Comparison of ENCODE assay signal across 14 cellular contexts in the genomic region with DNA sequence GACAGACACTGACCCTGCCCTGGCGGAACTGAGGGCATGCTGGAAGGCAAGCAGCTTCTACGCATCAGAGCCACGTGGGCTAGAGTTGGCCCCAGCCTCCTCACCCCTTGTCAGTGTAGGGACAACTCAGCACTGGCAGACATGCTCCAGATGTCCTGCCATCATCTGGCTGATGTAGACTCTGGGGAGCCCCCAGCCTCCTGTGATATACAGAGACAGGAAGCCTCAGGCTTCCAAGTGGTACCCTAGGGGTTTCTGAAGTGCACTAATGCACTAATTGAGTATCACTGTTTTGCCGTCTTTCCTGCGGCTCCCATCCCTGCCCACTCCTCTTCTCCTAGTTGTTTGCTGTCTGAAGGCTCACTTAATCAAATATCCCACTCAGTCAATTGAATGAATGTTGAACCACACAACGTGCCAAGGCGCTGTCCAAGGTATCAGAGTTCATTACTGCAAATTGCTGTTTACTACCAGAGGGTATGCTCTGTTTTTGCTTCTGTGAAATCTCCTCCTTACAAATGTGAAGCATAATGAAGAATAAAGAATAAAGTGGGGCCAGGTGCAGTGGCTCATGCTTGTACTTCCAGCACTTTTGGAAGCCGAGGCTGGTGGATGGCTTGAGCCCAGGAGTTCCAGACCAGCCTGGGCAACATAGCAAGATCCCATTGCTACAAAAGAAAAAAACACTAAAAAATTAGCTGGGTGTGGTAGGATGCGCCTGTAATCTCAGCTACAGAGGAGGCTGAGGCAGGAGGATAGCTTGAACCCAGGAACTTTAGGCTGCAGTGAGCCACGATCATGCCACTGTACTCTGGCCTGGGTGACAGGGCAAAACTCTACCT.
DNase-seq lines count a peak whose midpoint lies in the region; ATAC-seq, FAIRE-seq and TF ChIP-seq lines count a peak whose summit lies in the region.
"Had no signal": no experiment of that assay in that cellular context is flagged by ENCODE, and none has a peak within 500 bp of the region (broad histone marks: within the 10 kb centered on the region; RNA-seq: fewer than 3 reads in every experiment).

No MANE protein-coding gene starts in this region.

- no peaks in the 10 kb centered on the region for H3K9me1 ChIP-seq in IMR-90 (ENCODE audit: insufficient read depth, low read length)

- no peak overlapping the region for H4K91ac ChIP-seq in IMR-90 (ENCODE audit: insufficient read depth, low read depth, low read length)

- ATAC-seq in IMR-90 (ENCODE audit: low read depth) (no peak), SK-N-SH treated with all-trans-retinoic acid at 6 μM for 48 hours (peak; percentile 62), pancreas (no peak)
- ATAC-seq: left lobe of liver had no signal

- no peak overlapping the region for H3K23ac ChIP-seq in IMR-90 (ENCODE audit: low read depth, low read length)

- no peak overlapping the region for H2AK9ac ChIP-seq in IMR-90 (replicated peaks; ENCODE audit: low read depth, low read length, poor library complexity)

- H3K18ac ChIP-seq in IMR-90 (ENCODE audit: low read depth, low read length) = no peak overlapping the region

- POLR2A ChIA-PET in A673 (lab: Charles Lee; ENCODE audit: low non-redundant PET) = no interaction called here
- POLR2A ChIA-PET in IMR-90 (lab: Charles Lee; ENCODE audit: unreplicated experiment) = no interaction called here

- H4K20me1 ChIP-seq in IMR-90 (ENCODE audit: insufficient read depth, low read length) = no peaks in the 10 kb centered on the region

- no peak overlapping the region for H2BK120ac ChIP-seq in IMR-90 (ENCODE audit: low read depth, low read length)

- no peak overlapping the region for H4K8ac ChIP-seq in IMR-90 (ENCODE audit: low read depth in 2 of 2, low read length in 2 of 2)

- intact Hi-C loops in A673 (cut with micrococcal nuclease; ENCODE audit: unreplicated experiment) = no loop called here
- intact Hi-C loops in IMR-90 (cut with micrococcal nuclease) = no loop called here
- intact Hi-C loops in ovary (cut with DNase I) = no loop called here
- intact Hi-C loops in pancreas (cut with DNase I) = no loop called here

- H3K9ac ChIP-seq in IMR-90 (ENCODE audit: low read depth, low read length) = no peak overlapping the region

- H2BK15ac ChIP-seq in IMR-90 (ENCODE audit: low read depth, low read length) = no peak overlapping the region

- no peak overlapping the region for H3K4me3 ChIP-seq in A673 (ENCODE audit: low read depth, low read length, poor library complexity, severe bottlenecking)
- no peak overlapping the region for H3K4me3 ChIP-seq in IMR-90 (ENCODE audit: insufficient read depth, low read depth, low read length)
- H3K4me3 ChIP-seq in ovary = no peak overlapping the region
- H3K4me3 ChIP-seq in pancreas = no peak overlapping the region
- H3K4me3 ChIP-seq: spleen had no signal

- H2AFZ ChIP-seq in IMR-90 (replicated peaks; ENCODE audit: low read length, poor library complexity) = no peak overlapping the region

- H2BK20ac ChIP-seq in IMR-90 (ENCODE audit: low read depth, low read length) = no peak overlapping the region

- TF ChIP-seq EP300 in ovary (IDR thresholded peaks at IDR 0.05) = no peak

- H3K27me3 ChIP-seq in A673 (replicated peaks; ENCODE audit: insufficient read depth, low read depth, low read length, poor library complexity) = no peaks in the 10 kb centered on the region
- H3K27me3 ChIP-seq in IMR-90 (ENCODE audit: control insufficient read depth, insufficient read depth, low read length) = peaks cover 3% of the 10 kb centered on the region
- H3K27me3 ChIP-seq in ovary = no peaks in the 10 kb centered on the region
- H3K27me3 ChIP-seq in pancreas = peaks cover 0 to 3% (median 0%) of the 10 kb centered on the region in 4 donors

- no peak overlapping the region for H3K14ac ChIP-seq in IMR-90 (replicated peaks; ENCODE audit: low read depth, low read length)

- no peak overlapping the region for H3K4ac ChIP-seq in IMR-90 (ENCODE audit: low read depth, low read length)

- DNase-seq in A673 (ENCODE audit: low spot score) = peak; percentile 66
- peak; percentile 24 for DNase-seq in IMR-90
- peak; percentile 52 for DNase-seq in fibroblast of peridontal ligament (ENCODE audit: extremely low read depth)
- DNase-seq in ovary = no peak
- DNase-seq in C1 segment of cervical spinal cord (lab: John Stamatoyannopoulos, UW) = no peak
- no peak for DNase-seq in pancreas
- no peak for DNase-seq in SW480 (ENCODE audit: low spot score)
- DNase-seq: activated gamma-delta T cell, MV-4-11, spleen, T-helper 1 cell had no signal

- H3K79me1 ChIP-seq in IMR-90 (ENCODE audit: low read depth in 1 of 2, low read length in 2 of 2) = no peaks in the 10 kb centered on the region

- H3K9me3 ChIP-seq in A673 (ENCODE audit: low read depth, low read length, poor library complexity, severe bottlenecking) (no peaks in the 10 kb centered on the region), IMR-90 (ENCODE audit: control insufficient read depth, insufficient read depth, low read length) (no peaks in the 10 kb centered on the region), ovary (no peaks in the 10 kb centered on the region), pancreas (no peaks in the 10 kb centered on the region)
- H3K9me3 ChIP-seq: spleen had no signal

- WGBS in IMR-90 (ENCODE audit: extremely low coverage in 2 of 2, insufficient read length in 1 of 2), 2 experiments = 38% methylated on average over 5 of the region's 10 CpGs; no CpG with 5 or more reads in 1 of the 2 experiments
- 63 to 75% (median 65%) methylated on average over 10 of the region's 10 CpGs for WGBS in ovary, 3 donors
- WGBS in pancreas, 2 donors = 65 to 70% methylated on average over 10 of the region's 10 CpGs

- no peak for TF ChIP-seq CTCF in A673 (conservative IDR thresholded peaks at IDR 0.05; ENCODE audit: low read depth, low read length)
- TF ChIP-seq CTCF in IMR-90 (conservative IDR thresholded peaks at IDR 0.05; ENCODE audit: low read depth, low read length) = no peak
- TF ChIP-seq CTCF in ovary (IDR thresholded peaks at IDR 0.05) = no peak
- no peak for TF ChIP-seq CTCF in pancreas (IDR thresholded peaks at IDR 0.05)

- H3K27ac ChIP-seq in A673 (ENCODE audit: low read depth, low read length, poor library complexity, severe bottlenecking) (no peak overlapping the region), IMR-90 (ENCODE audit: insufficient read depth, low read length) (no peak overlapping the region), ovary (no peak overlapping the region), pancreas (no peak overlapping the region)
- H3K27ac ChIP-seq: spleen had no signal

- TF ChIP-seq POLR2A in IMR-90 (IDR thresholded peaks at IDR 0.05; ENCODE audit: low read depth, low read length) = no peak
- no peak for TF ChIP-seq POLR2A in ovary (IDR thresholded peaks at IDR 0.05)

- H3K36me3 ChIP-seq in A673 (ENCODE audit: insufficient read depth, low read length, poor library complexity, severe bottlenecking) (no peaks in the 10 kb centered on the region), IMR-90 (ENCODE audit: control insufficient read depth, insufficient read depth, low read length) (no peaks in the 10 kb centered on the region), ovary (no peaks in the 10 kb centered on the region), pancreas (no peaks in the 10 kb centered on the region)
- H3K36me3 ChIP-seq: spleen had no signal

- H3K4me2 ChIP-seq in IMR-90 (ENCODE audit: low read depth, low read length) = no peak overlapping the region

- CTCF ChIA-PET in A673 (lab: Charles Lee) (no interaction called here), IMR-90 (lab: Yijun Ruan, JAX) (no interaction called here)

- peaks cover 33% of the 10 kb centered on the region for H3K4me1 ChIP-seq in A673 (ENCODE audit: insufficient read depth, low read length, poor library complexity, severe bottlenecking)
- no peaks in the 10 kb centered on the region for H3K4me1 ChIP-seq in IMR-90 (ENCODE audit: control insufficient read depth, insufficient read depth, low read length)
- no peaks in the 10 kb centered on the region for H3K4me1 ChIP-seq in ovary (ENCODE audit: insufficient read depth)
- H3K4me1 ChIP-seq in pancreas = no peaks in the 10 kb centered on the region

- no peak overlapping the region for H2AK5ac ChIP-seq in IMR-90 (ENCODE audit: low read depth, low read length)

- in situ Hi-C loops in IMR-90 (cut with MboI; ENCODE audit: low sequenced_read_pairs) = no loop called here

- no peak overlapping the region for H4K5ac ChIP-seq in IMR-90 (ENCODE audit: low read depth, low read length)

- no peak overlapping the region for H3K56ac ChIP-seq in IMR-90 (ENCODE audit: extremely low read depth, insufficient read depth, low read length)

- no peak for FAIRE-seq in pancreas (lab: Jason Lieb, UNC)
- FAIRE-seq: frontal cortex had no signal

- H2BK5ac ChIP-seq in IMR-90 (ENCODE audit: low read depth, low read length, poor library complexity, severe bottlenecking) = no peak overlapping the region

- no peak for TF ChIP-seq RAD21 in IMR-90 (IDR thresholded peaks at IDR 0.05; ENCODE audit: low read length)

- dilution Hi-C loops in IMR-90 (cut with HindIII; ENCODE audit: low sequenced_read_pairs, unreplicated experiment) = no loop called here

- BruUV-seq in A673 (replicated peaks; lab: Mats Ljungman, UMichigan) (no TSS peak), IMR-90 (replicated peaks; lab: Mats Ljungman, UMichigan) (no TSS peak)

TF ChIP-seq in IMR-90, 13 proteins besides CTCF, POLR2A, EP300 and RAD21 (continues in another document):
- TF ChIP-seq MXI1 (IDR thresholded peaks at IDR 0.05; ENCODE audit: borderline replicate concordance, low read depth, low read length) = no peak
- no peak for TF ChIP-seq FOS (IDR thresholded peaks at IDR 0.05; ENCODE audit: low read depth, low read length)

TF ChIP-seq in SK-N-SH treated with all-trans-retinoic acid at 6 μM for 48 hours, 23 proteins besides CTCF, POLR2A, EP300 and RAD21 (continues in another document):
- peak; percentile 77; the same call in 1 of the 2 replicates for TF ChIP-seq OSR1 (CRISPR knock-in tag; IDR thresholded peaks at IDR 0.05)
- 0 out of 2 replicates have a peak, but pooled peaks have one; percentile 29 for TF ChIP-seq ZC3H10 (CRISPR knock-in tag; IDR thresholded peaks at IDR 0.05)
- no peak for TF ChIP-seq ZFP30 (CRISPR knock-in tag; IDR thresholded peaks at IDR 0.05)
- 0 out of 2 replicates have a peak, but pooled peaks have one; percentile 28 for TF ChIP-seq ZNF8 (CRISPR knock-in tag; IDR thresholded peaks at IDR 0.05)
- TF ChIP-seq ZNF70 (CRISPR knock-in tag; IDR thresholded peaks at IDR 0.05) = 0 out of 2 replicates have a peak, but pooled peaks have one; percentile 31

Comparison
In these comparisons a context has a peak if more than half of its experiments do, and no peak if none do; other contexts are left out.
1. DNase-seq: peak in A673 (single experiment), IMR-90 (single experiment) and fibroblast of peridontal ligament (single experiment); none in ovary (0 of 5), C1 segment of cervical spinal cord (0 of 14), pancreas (0 of 6) and SW480 (single experiment).